Comparison of ENCODE assay signal across 14 cellular contexts in the genomic region with DNA sequence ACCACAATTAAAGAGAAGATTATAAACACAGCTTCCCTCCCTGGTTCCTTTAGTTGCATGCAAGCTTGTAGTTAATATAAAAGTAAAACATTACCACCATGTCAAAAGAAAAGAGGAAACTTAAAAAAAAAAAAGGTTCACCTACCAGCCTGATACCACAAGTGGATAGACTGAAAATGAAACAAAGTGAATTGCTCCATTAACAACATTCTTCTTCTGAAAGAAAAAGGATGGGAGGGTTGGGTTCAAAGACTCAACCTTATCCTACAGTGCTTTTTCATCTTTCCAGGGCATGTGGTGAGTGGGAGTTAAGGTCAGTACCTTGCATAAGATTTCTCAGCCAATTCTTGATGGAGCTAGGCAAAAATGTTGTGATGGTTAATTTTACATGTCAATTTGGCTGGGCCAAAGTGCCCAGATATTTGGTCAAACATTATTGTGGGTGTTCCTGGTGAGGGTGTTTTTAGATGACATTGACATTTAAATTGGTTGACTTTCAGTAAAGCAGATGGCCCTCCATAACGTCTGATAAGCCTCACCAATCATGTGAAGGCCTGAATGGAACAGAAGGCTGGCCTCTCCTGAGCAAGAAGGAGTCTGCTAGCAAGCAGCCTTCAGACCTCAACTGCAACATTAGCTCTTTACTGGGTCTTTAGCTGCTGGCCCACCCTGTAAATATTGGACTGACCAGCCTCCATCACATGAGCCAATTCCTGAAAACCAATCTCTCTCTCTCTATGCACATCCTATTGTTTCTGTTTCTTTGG. TPM values are rescaled to one million over a fixed set of nuclear protein-coding genes. Genes with fewer than 3 reads are reported as not detected.
DNase-seq lines count a peak whose midpoint lies in the region; ATAC-seq and TF ChIP-seq lines count a peak whose summit lies in the region.
"Had no signal": no experiment of that assay in that cellular context is flagged by ENCODE, and none has a peak within 500 bp of the region (broad histone marks: within the 10 kb centered on the region; RNA-seq: fewer than 3 reads in every experiment).

No MANE protein-coding gene starts in this region.

- H3K27ac ChIP-seq in dorsolateral prefrontal cortex: no peak overlapping the region
- no peak overlapping the region for H3K27ac ChIP-seq in mesenchymal stem cell (ENCODE audit: low read length, poor library complexity, severe bottlenecking)
- H3K27ac ChIP-seq: HL-60, uterus had no signal

- no peak overlapping the region for H3K18ac ChIP-seq in mesenchymal stem cell (ENCODE audit: low read depth in 1 of 2, low read length in 2 of 2)

- H3K9ac ChIP-seq in Loucy (ENCODE audit: low read depth, low read length, poor library complexity, severe bottlenecking) (no peak overlapping the region), mesenchymal stem cell (ENCODE audit: low read length) (no peak overlapping the region)

- H3K79me2 ChIP-seq in Loucy (ENCODE audit: insufficient read depth, low read length): no peaks in the 10 kb centered on the region

- no peaks in the 10 kb centered on the region for H3K9me2 ChIP-seq in Loucy (replicated peaks; ENCODE audit: low read depth, low read length)

- H3K79me1 ChIP-seq in mesenchymal stem cell (replicated peaks; ENCODE audit: low read length, poor library complexity, severe bottlenecking): no peaks in the 10 kb centered on the region

- 65% methylated on average over 1 of the region's 1 CpG for WGBS in mesenchymal stem cell

- H4K20me1 ChIP-seq in Loucy (ENCODE audit: insufficient read depth, low read length, poor library complexity, severe bottlenecking): no peaks in the 10 kb centered on the region

- H4K8ac ChIP-seq in mesenchymal stem cell (ENCODE audit: low read length): no peak overlapping the region

- H3K4me2 ChIP-seq in Loucy (ENCODE audit: low read depth, low read length, poor library complexity, severe bottlenecking) (peak overlapping the region; percentile 10), mesenchymal stem cell (ENCODE audit: low read length, poor library complexity, severe bottlenecking) (no peak overlapping the region)

- no peak for TF ChIP-seq CTCF in Loucy (conservative IDR thresholded peaks at IDR 0.05; ENCODE audit: low read length)
- no peak for TF ChIP-seq CTCF in dorsolateral prefrontal cortex (IDR thresholded peaks at IDR 0.05 in 54 of 56, conservative IDR thresholded peaks at IDR 0.05 in 2 of 56; ENCODE audit: low read depth in 1 of 56, partially characterized antibody in 56 of 56)

- H2BK120ac ChIP-seq in mesenchymal stem cell (ENCODE audit: low read depth, low read length): no peak overlapping the region

- H2BK5ac ChIP-seq in mesenchymal stem cell (ENCODE audit: low read depth, low read length, poor library complexity, severe bottlenecking): no peak overlapping the region

- no peaks in the 10 kb centered on the region for H3K27me3 ChIP-seq in Loucy (ENCODE audit: insufficient read depth, low read length, poor library complexity, severe bottlenecking)
- no peaks in the 10 kb centered on the region for H3K27me3 ChIP-seq in dorsolateral prefrontal cortex
- no peaks in the 10 kb centered on the region for H3K27me3 ChIP-seq in mesenchymal stem cell (ENCODE audit: control insufficient read depth in 1 of 2, insufficient read depth in 1 of 2, low read length in 2 of 2)
- H3K27me3 ChIP-seq: uterus had no signal

- H3F3A ChIP-seq in Loucy (ENCODE audit: low read depth): no peaks in the 10 kb centered on the region

- no peaks in the 10 kb centered on the region for H3K9me3 ChIP-seq in Loucy (ENCODE audit: insufficient read depth, low read depth, low read length)
- H3K9me3 ChIP-seq in mesenchymal stem cell (ENCODE audit: control insufficient read depth, low read length): no peaks in the 10 kb centered on the region
- H3K9me3 ChIP-seq: uterus had no signal

- H2AFZ ChIP-seq in Loucy (ENCODE audit: low read length) (no peak overlapping the region), mesenchymal stem cell (ENCODE audit: low read depth, low read length) (no peak overlapping the region)

- no peak overlapping the region for H2AK5ac ChIP-seq in mesenchymal stem cell (ENCODE audit: low read length, severe bottlenecking)

- H2BK12ac ChIP-seq in mesenchymal stem cell (ENCODE audit: low read length in 2 of 2): no peak overlapping the region

- H3K4me3 ChIP-seq in Loucy (ENCODE audit: low read length, poor library complexity, severe bottlenecking) (no peak overlapping the region), dorsolateral prefrontal cortex (no peak overlapping the region), mesenchymal stem cell (ENCODE audit: insufficient read depth in 1 of 2, low read depth in 1 of 2, low read length in 2 of 2) (no peak overlapping the region)
- H3K4me3 ChIP-seq: uterus had no signal

- ATAC-seq in activated naive CD4-positive, alpha-beta T cell treated with anti-CD3 and anti-CD28 coated beads, Interleukin-2, amount 50 U/mL, for 72 hours: no peak
- no peak for ATAC-seq in stimulated activated effector memory CD8-positive, alpha-beta T cell treated with anti-CD3 and anti-CD28 coated beads, Interleukin-12 subunit alpha, Interleukin-12 subunit beta, amount 100 ng/mL, for 72 hours

- H3K4me3 Mint-ChIP-seq in activated T-cell treated with anti-CD3 and anti-CD28 coated beads, Interleukin-2, amount 50 U/mL, for 24 hours: peak overlapping the region; percentile 38
- H3K4me3 Mint-ChIP-seq in stimulated activated effector memory CD8-positive, alpha-beta T cell treated with anti-CD3 and anti-CD28 coated beads, Interleukin-12 subunit alpha, Interleukin-12 subunit beta, amount 100 ng/mL, for 72 hours: peak overlapping the region; percentile 50

- H3K4ac ChIP-seq in mesenchymal stem cell (ENCODE audit: low read depth in 1 of 2, low read length in 2 of 2): no peak overlapping the region

- H3K36me3 Mint-ChIP-seq in activated T-cell treated with anti-CD3 and anti-CD28 coated beads, Interleukin-2, amount 50 U/mL, for 24 hours (ENCODE audit: low read depth): peaks cover 13% of the 10 kb centered on the region
- H3K36me3 Mint-ChIP-seq in activated naive CD4-positive, alpha-beta T cell treated with anti-CD3 and anti-CD28 coated beads, Interleukin-2, amount 50 U/mL, for 72 hours: peaks cover 5 to 20% of the 10 kb centered on the region in 2 donors
- H3K36me3 Mint-ChIP-seq in stimulated activated effector memory CD8-positive, alpha-beta T cell treated with anti-CD3 and anti-CD28 coated beads, Interleukin-12 subunit alpha, Interleukin-12 subunit beta, amount 100 ng/mL, for 72 hours: peaks cover 23% of the 10 kb centered on the region

- peak overlapping the region; percentile 87 for H3K27ac Mint-ChIP-seq in activated T-cell treated with anti-CD3 and anti-CD28 coated beads, Interleukin-2, amount 50 U/mL, for 24 hours
- H3K27ac Mint-ChIP-seq in activated naive CD4-positive, alpha-beta T cell treated with anti-CD3 and anti-CD28 coated beads, Interleukin-2, amount 50 U/mL, for 72 hours: peak overlapping the region; percentile 78 to 80
- H3K27ac Mint-ChIP-seq in stimulated activated effector memory CD8-positive, alpha-beta T cell treated with anti-CD3 and anti-CD28 coated beads, Interleukin-12 subunit alpha, Interleukin-12 subunit beta, amount 100 ng/mL, for 72 hours: peak overlapping the region; percentile 46

- no peaks in the 10 kb centered on the region for H3K36me3 ChIP-seq in Loucy (ENCODE audit: insufficient read depth, low read length)
- peaks cover 6 to 13% of the 10 kb centered on the region in 2 experiments for H3K36me3 ChIP-seq in mesenchymal stem cell (ENCODE audit: control insufficient read depth in 1 of 2, insufficient read depth in 2 of 2, low read depth in 1 of 2, low read length in 2 of 2)
- H3K36me3 ChIP-seq: uterus had no signal

- H3K23ac ChIP-seq in mesenchymal stem cell (ENCODE audit: low read length in 2 of 2): no peak overlapping the region

- no peak overlapping the region for H4K91ac ChIP-seq in mesenchymal stem cell (ENCODE audit: low read length)

- intact Hi-C loops in dorsolateral prefrontal cortex (cut with DNase I): no loop called here

- H3K4me1 Mint-ChIP-seq in activated T-cell treated with anti-CD3 and anti-CD28 coated beads, Interleukin-2, amount 50 U/mL, for 24 hours (ENCODE audit: low read depth): peaks cover 94% of the 10 kb centered on the region
- peaks cover 73% of the 10 kb centered on the region for H3K4me1 Mint-ChIP-seq in stimulated activated effector memory CD8-positive, alpha-beta T cell treated with anti-CD3 and anti-CD28 coated beads, Interleukin-12 subunit alpha, Interleukin-12 subunit beta, amount 100 ng/mL, for 72 hours

- H3K27me3 Mint-ChIP-seq in activated T-cell treated with anti-CD3 and anti-CD28 coated beads, Interleukin-2, amount 50 U/mL, for 24 hours: no peaks in the 10 kb centered on the region

- H3K9me3 Mint-ChIP-seq in activated T-cell treated with anti-CD3 and anti-CD28 coated beads, Interleukin-2, amount 50 U/mL, for 24 hours: no peaks in the 10 kb centered on the region
- H3K9me3 Mint-ChIP-seq in activated naive CD4-positive, alpha-beta T cell treated with anti-CD3 and anti-CD28 coated beads, Interleukin-2, amount 50 U/mL, for 72 hours: peaks cover 4 to 5% of the 10 kb centered on the region in 2 donors
- no peaks in the 10 kb centered on the region for H3K9me3 Mint-ChIP-seq in stimulated activated effector memory CD8-positive, alpha-beta T cell treated with anti-CD3 and anti-CD28 coated beads, Interleukin-12 subunit alpha, Interleukin-12 subunit beta, amount 100 ng/mL, for 72 hours

- no peak overlapping the region for H2BK15ac ChIP-seq in mesenchymal stem cell (ENCODE audit: low read depth, poor library complexity, severe bottlenecking)

- peaks cover 8% of the 10 kb centered on the region for H3K4me1 ChIP-seq in Loucy (ENCODE audit: insufficient read depth, low read length, poor library complexity, severe bottlenecking)
- H3K4me1 ChIP-seq in mesenchymal stem cell (ENCODE audit: control insufficient read depth, insufficient read depth, low read depth, low read length): peaks cover 3% of the 10 kb centered on the region
- H3K4me1 ChIP-seq: uterus had no signal

- H3K14ac ChIP-seq in mesenchymal stem cell (ENCODE audit: low read length in 2 of 2): no peak overlapping the region

- DNase-seq in activated T-cell treated with anti-CD3 and anti-CD28 coated beads, Interleukin-2, amount 50 U/mL, for 24 hours: no peak
- DNase-seq in activated T-cell treated with anti-CD3 and anti-CD28 coated beads, Interleukin-2, amount 50 U/mL, for 48 hours: no peak
- no peak for DNase-seq in activated naive CD4-positive, alpha-beta T cell treated with anti-CD3 and anti-CD28 coated beads, Interleukin-2, amount 50 U/mL, for 72 hours (ENCODE audit: low spot score in 2 of 2)
- DNase-seq in stimulated activated effector memory CD8-positive, alpha-beta T cell treated with anti-CD3 and anti-CD28 coated beads, Interleukin-12 subunit alpha, Interleukin-12 subunit beta, amount 100 ng/mL, for 72 hours (ENCODE audit: low spot score in 2 of 2): no peak
- DNase-seq in dorsolateral prefrontal cortex: no peak
- no peak for DNase-seq in foreskin melanocyte
- no peak for DNase-seq in mesenchymal stem cell
- DNase-seq: kidney; NCI-H1092 treated with DMSO at 0.1 percent for 48 hours; NCI-H345; stimulated activated CD8-positive, alpha-beta memory T cell treated with anti-CD3 and anti-CD28 coated beads, Interleukin-4, amount 100 ng/mL, for 48 hours; uterus had no signal

RNA-seq across cellular contexts. Expression of a gene that starts 28.8 kb away (rescaled TPM):
- total RNA-seq in activated naive CD4-positive, alpha-beta T cell treated with anti-CD3 and anti-CD28 coated beads, Interleukin-2, amount 50 U/mL, for 72 hours: 10 to 100 TPM in 1 of 2 donors, 1 to 10 TPM in 1; 6.9 to 18.8 TPM
- 10 to 100 TPM in 105 of 120 experiments, 1 to 10 TPM in 15; 6.6 to 20.4 (median 13.4) TPM for total RNA-seq in dorsolateral prefrontal cortex
- 6.8 TPM for polyA plus RNA-seq in mesenchymal stem cell (2013, experiment 1 of 2)
- 6.8 TPM for polyA plus RNA-seq in mesenchymal stem cell (2013, experiment 2 of 2)
